In the genomic region with DNA sequence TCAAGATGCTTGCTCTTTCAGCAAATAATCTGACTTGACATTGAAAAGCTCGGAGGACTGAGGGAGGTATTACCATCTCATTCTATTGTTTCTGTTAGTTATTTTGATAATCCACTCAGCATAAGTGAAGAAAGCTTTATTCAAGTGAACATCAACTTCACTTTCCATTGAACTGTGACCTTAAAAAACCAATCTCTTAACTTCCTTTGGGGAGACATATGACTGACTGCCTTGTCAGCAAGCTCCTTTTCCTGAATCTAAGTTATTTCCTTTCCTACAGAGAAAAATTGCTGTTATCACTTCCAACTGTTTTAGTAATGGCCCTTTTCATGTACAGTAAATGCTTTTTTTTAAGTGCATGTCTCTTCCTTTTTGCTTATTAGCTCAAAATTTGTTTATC, we compare ENCODE assay signal across 18 cellular contexts.
"Had no signal": no experiment of that assay in that cellular context is flagged by ENCODE, and none has a peak within 500 bp of the region (broad histone marks: within the 10 kb centered on the region; RNA-seq: fewer than 3 reads in every experiment).

No MANE protein-coding gene starts in this region.

- H3K27ac ChIP-seq: cardiac muscle cell, dorsolateral prefrontal cortex, neutrophil, tibial nerve, uterus had no signal

- H3K27me3 ChIP-seq: cardiac muscle cell, neutrophil, tibial nerve, uterus had no signal

- H3K36me3 ChIP-seq: cardiac muscle cell, neutrophil, tibial nerve, uterus had no signal

- H3K9me3 Mint-ChIP-seq: activated B cell treated with CpG ODN at 0.5 μM for 24 hours; activated CD4-positive, alpha-beta memory T cell treated with anti-CD3 and anti-CD28 coated beads, Interleukin-2, amount 10 ng/mL, durations not matched to agents 7 days and 5 days; natural killer cell; stimulated activated naive CD8-positive, alpha-beta T cell treated with anti-CD3 and anti-CD28 coated beads, Interleukin-15, Interleukin-2, amounts not matched to agents 100 ng/mL and 50 ng/mL, for 24 hours had no signal

- H3K4me3 Mint-ChIP-seq: activated B cell treated with CpG ODN at 0.5 μM for 24 hours; activated CD4-positive, alpha-beta memory T cell treated with anti-CD3 and anti-CD28 coated beads, Interleukin-2, amount 10 ng/mL, durations not matched to agents 7 days and 5 days; activated CD8-positive, alpha-beta memory T cell treated with anti-CD3 and anti-CD28 coated beads, Interleukin-2, amount 10 ng/mL, durations not matched to agents 7 days and 5 days; activated naive CD8-positive, alpha-beta T cell; natural killer cell; stimulated activated naive CD8-positive, alpha-beta T cell treated with anti-CD3 and anti-CD28 coated beads, Interleukin-15, Interleukin-2, amounts not matched to agents 100 ng/mL and 50 ng/mL, for 24 hours had no signal

- H3K36me3 Mint-ChIP-seq: activated CD8-positive, alpha-beta memory T cell treated with anti-CD3 and anti-CD28 coated beads, Interleukin-2, amount 10 ng/mL, durations not matched to agents 7 days and 5 days; activated naive CD8-positive, alpha-beta T cell; natural killer cell had no signal

- DNase-seq: activated B cell treated with CpG ODN at 0.5 μM for 24 hours; activated CD4-positive, alpha-beta memory T cell treated with anti-CD3 and anti-CD28 coated beads, Interleukin-2, amount 10 ng/mL, durations not matched to agents 7 days and 5 days; activated CD4-positive, alpha-beta T cell treated with anti-CD3 and anti-CD28 coated beads for 4 hours; activated CD8-positive, alpha-beta memory T cell treated with anti-CD3 and anti-CD28 coated beads, Interleukin-2, amount 10 ng/mL, durations not matched to agents 7 days and 5 days; amniotic stem cell; dorsolateral prefrontal cortex; head of caudate nucleus; kidney; natural killer cell; SW 1271; T-helper 2 cell; uterus had no signal

- ATAC-seq: activated CD8-positive, alpha-beta memory T cell treated with anti-CD3 and anti-CD28 coated beads, Interleukin-2, amount 10 ng/mL, durations not matched to agents 7 days and 5 days; natural killer cell had no signal

- H3K9me3 ChIP-seq: neutrophil, tibial nerve, uterus had no signal

- H3K4me1 Mint-ChIP-seq: activated B cell treated with CpG ODN at 0.5 μM for 24 hours; activated CD4-positive, alpha-beta memory T cell treated with anti-CD3 and anti-CD28 coated beads, Interleukin-2, amount 10 ng/mL, durations not matched to agents 7 days and 5 days had no signal

- H3K4me3 ChIP-seq: cardiac muscle cell, dorsolateral prefrontal cortex, tibial nerve, uterus had no signal

- H3K27ac Mint-ChIP-seq: activated B cell treated with CpG ODN at 0.5 μM for 24 hours; activated CD4-positive, alpha-beta memory T cell treated with anti-CD3 and anti-CD28 coated beads, Interleukin-2, amount 10 ng/mL, durations not matched to agents 7 days and 5 days; activated CD8-positive, alpha-beta memory T cell treated with anti-CD3 and anti-CD28 coated beads, Interleukin-2, amount 10 ng/mL, durations not matched to agents 7 days and 5 days; activated naive CD8-positive, alpha-beta T cell; natural killer cell; stimulated activated naive CD8-positive, alpha-beta T cell treated with anti-CD3 and anti-CD28 coated beads, Interleukin-15, Interleukin-2, amounts not matched to agents 100 ng/mL and 50 ng/mL, for 24 hours had no signal

- H3K4me1 ChIP-seq: uterus had no signal

- FAIRE-seq: frontal cortex had no signal
